19 cellular contexts compared by ENCODE assay signal in the genomic region with DNA sequence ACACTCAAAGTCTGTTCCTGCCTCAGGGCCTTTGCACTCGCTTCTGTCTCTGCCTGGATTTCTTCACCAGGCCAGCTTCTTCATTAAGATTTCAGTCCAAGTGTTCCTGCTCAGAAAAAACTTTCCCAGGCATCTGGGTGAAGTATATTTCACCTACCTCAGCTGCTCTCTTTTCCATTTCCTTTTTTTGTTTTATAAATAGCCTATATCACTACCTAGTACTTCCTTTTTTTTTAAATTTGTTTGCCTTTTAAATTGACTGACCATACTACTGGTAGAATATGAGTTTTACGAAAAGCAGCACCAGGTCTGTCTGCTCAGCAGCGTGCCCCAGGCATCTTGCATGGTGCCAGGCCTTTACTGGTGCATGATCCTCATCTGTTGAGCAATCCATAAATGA.
"Had no signal": no experiment of that assay in that cellular context is flagged by ENCODE, and none has a peak within 500 bp of the region (broad histone marks: within the 10 kb centered on the region; RNA-seq: fewer than 3 reads in every experiment).

No MANE protein-coding gene starts in this region.

- H3K27me3 ChIP-seq: dorsolateral prefrontal cortex, neutrophil, pancreas, right lobe of liver, tibial nerve, upper lobe of left lung had no signal

- H3K27ac ChIP-seq: dorsolateral prefrontal cortex, lower lobe of right lung, neutrophil, pancreas, right lobe of liver, thoracic aorta, tibial nerve, upper lobe of left lung had no signal

- H3K36me3 ChIP-seq: lower lobe of right lung, neutrophil, pancreas, right lobe of liver, thoracic aorta, tibial nerve, upper lobe of left lung had no signal

- FAIRE-seq: frontal cortex, keratinocyte, pancreas, small intestine had no signal

- H3K4me1 ChIP-seq: lower lobe of right lung, pancreas, right lobe of liver, tibial nerve, upper lobe of left lung had no signal

- DNase-seq: dorsolateral prefrontal cortex; effector CD4-positive, alpha-beta T cell; hypothalamus; left ventricle myocardium superior; lower lobe of right lung; naive B cell; pancreas; retina; right lobe of liver; small intestine; stimulated activated CD4-positive, alpha-beta T cell treated with anti-CD3 and anti-CD28 coated beads, Interleukin-15, amount 100 ng/mL, for 24 hours; stimulated activated CD4-positive, alpha-beta T cell treated with anti-CD3 and anti-CD28 coated beads, Interleukin-2, amount 100 ng/mL, for 48 hours; stimulated activated naive B cell treated with anti-CD40 and anti-IgM and Interleukin-4, amounts not matched to agents 10 μg/mL and 1 μg/mL and 100 μg/mL, for 72 hours; upper lobe of left lung had no signal

- H3K9me3 ChIP-seq: lower lobe of right lung, neutrophil, pancreas, right lobe of liver, thoracic aorta, tibial nerve, upper lobe of left lung had no signal

- H3K4me3 ChIP-seq: dorsolateral prefrontal cortex, lower lobe of right lung, pancreas, right lobe of liver, thoracic aorta, tibial nerve, upper lobe of left lung had no signal
